10 cellular contexts compared by ENCODE assay signal in the genomic region with DNA sequence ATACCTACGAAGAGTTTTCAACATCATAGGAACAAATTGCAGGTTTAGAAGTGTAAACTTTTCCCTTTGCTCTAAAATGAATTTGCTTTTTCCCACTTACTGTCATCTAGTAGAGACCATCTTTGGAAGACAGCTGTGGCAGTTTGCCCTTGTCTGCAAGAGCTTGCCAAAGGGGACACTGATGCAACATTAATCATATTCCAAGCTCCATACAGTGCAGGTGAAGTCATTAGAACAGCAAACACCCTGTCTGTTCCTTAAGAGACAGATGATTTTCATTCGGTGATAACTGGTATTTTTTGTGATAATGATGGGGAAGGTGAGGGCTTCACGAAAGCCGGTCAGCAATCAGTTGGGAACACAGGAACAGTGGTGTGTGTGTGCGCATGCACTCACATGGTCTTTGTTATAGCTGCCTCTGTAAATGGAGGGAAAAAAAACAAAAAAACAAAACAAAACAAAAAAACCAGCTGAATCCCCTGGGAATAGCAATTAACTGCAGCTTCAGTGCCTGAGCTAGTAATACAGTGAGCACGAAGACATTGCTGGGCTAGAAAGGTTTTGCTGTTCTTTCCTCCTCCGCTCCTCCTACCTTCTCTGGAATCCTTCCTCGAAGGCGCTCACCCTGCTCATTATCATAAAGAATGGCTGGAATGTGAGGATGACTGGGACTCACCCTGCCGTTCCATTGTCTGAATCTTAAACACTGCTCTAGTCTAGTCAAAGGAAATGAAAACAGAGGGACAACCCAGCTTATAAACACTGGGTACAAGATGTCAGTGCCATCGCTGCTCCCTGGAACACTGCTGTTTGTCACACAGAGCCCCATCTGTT. TPM values are rescaled to one million over a fixed set of nuclear protein-coding genes. Genes with fewer than 3 reads are reported as not detected.
DNase-seq lines count a peak whose midpoint lies in the region; ATAC-seq and TF ChIP-seq lines count a peak whose summit lies in the region.
"Had no signal": no experiment of that assay in that cellular context is flagged by ENCODE, and none has a peak within 500 bp of the region (broad histone marks: within the 10 kb centered on the region; RNA-seq: fewer than 3 reads in every experiment).

No MANE protein-coding gene starts in this region.

- H3K4me3 ChIP-seq in breast epithelium (peak overlapping the region in 2 of 3 donors; percentile 26 to 33), kidney epithelial cell (ENCODE audit: low read depth, low read length) (no peak overlapping the region)

- intact Hi-C loops in breast epithelium (cut with DNase I; ENCODE audit: low total_unique reads) = no loop called here

- DNase-seq in AG08395 (ENCODE audit: low spot score) = peak; percentile 84
- DNase-seq in NCI-H1694 (lab: John Stamatoyannopoulos, UW) = peak; percentile 34
- DNase-seq in breast epithelium (ENCODE audit: low spot score in 2 of 2) = peak in 1 of 2 donors; percentile 42
- peak; percentile 67 for DNase-seq in kidney epithelial cell (ENCODE audit: low read depth)
- no peak for DNase-seq in mucosa of gallbladder (ENCODE audit: low spot score)
- DNase-seq in globus pallidus (ENCODE audit: low spot score) = no peak
- no peak for DNase-seq in OCI-M2 (lab: John Stamatoyannopoulos, UW; ENCODE audit: unreplicated experiment)
- DNase-seq: CD4-positive, CD25-positive, alpha-beta regulatory T cell had no signal

- H3K36me3 ChIP-seq in breast epithelium = no peaks in the 10 kb centered on the region
- no peaks in the 10 kb centered on the region for H3K36me3 ChIP-seq in kidney epithelial cell (ENCODE audit: control insufficient read depth, insufficient read depth, low read length)

- no peak for ATAC-seq in GM19452 (IDR thresholded peaks at IDR 0.05; ENCODE audit: unreplicated experiment)

- TF ChIP-seq POLR2A in breast epithelium (IDR thresholded peaks at IDR 0.05) = no peak

- TF ChIP-seq CTCF in breast epithelium (IDR thresholded peaks at IDR 0.05) = no peak
- TF ChIP-seq CTCF in kidney epithelial cell (IDR thresholded peaks at IDR 0.05; ENCODE audit: insufficient read depth, low read length, poor library complexity, severe bottlenecking) = no peak

- H3K4me1 ChIP-seq in breast epithelium = no peaks in the 10 kb centered on the region

- no peaks in the 10 kb centered on the region for H3K9me3 ChIP-seq in breast epithelium

- peak overlapping the region; percentile 41 to 60 for H3K27ac ChIP-seq in breast epithelium
- H3K27ac ChIP-seq: VCaP had no signal

- H3K27me3 ChIP-seq in breast epithelium (no peaks in the 10 kb centered on the region), kidney epithelial cell (ENCODE audit: control insufficient read depth, insufficient read depth, low read length) (no peaks in the 10 kb centered on the region)

RNA-seq across cellular contexts. Expression of a gene that starts 35.2 kb away (rescaled TPM):
- 10 to 100 TPM; 40.0 to 60.4 (median 49.6) TPM for total RNA-seq in breast epithelium
- 23.3 and 30.9 TPM in 2 replicates for total RNA-seq in kidney epithelial cell
- 43.0 TPM for total RNA-seq in mucosa of gallbladder

Comparison
In these comparisons a context has a peak if more than half of its experiments do, and no peak if none do; other contexts are left out.
1. DNase-seq: peak in AG08395 (single experiment), NCI-H1694 (single experiment) and kidney epithelial cell (single experiment); none in mucosa of gallbladder (single experiment), globus pallidus (single experiment) and OCI-M2 (single experiment).